ENCODE assay signal across 8 cellular contexts in the genomic region with DNA sequence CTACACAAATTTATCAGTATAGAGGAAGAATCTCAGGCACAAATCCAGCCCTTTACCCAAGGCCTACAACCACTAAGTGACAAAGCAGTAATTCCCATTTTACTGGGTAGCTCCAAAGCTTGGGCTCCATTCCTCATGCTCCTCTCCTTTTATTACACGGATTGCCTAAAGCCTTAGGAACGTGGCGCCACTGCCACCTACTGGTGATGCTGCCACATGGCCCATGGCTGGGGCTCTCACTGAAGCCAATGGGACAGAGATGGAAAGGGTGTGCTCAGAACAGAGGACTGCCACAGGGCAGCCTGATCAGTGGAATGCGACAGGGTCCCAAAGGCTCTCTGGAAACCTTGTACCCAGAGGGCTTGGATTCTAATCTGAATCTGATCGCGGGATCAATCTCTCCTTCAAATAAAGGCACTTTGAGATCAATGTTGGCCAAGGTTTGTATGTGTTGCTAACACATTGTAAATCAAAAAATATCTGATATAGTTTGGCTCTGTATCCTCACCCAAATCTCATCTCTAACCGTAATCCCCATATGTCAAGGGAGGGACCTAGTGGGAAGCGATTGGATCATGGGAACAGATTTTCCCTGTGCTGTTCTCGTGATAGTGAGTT. TPM values are rescaled to one million over a fixed set of nuclear protein-coding genes. Genes with fewer than 3 reads are reported as not detected.
A peak's percentile ranks its signal among the peaks of the same experiment; 100 is the strongest.
DNase-seq lines count a peak whose midpoint lies in the region; ATAC-seq and TF ChIP-seq lines count a peak whose summit lies in the region.

No MANE protein-coding gene starts in this region.

- peak; percentile 82 for ATAC-seq in GM18511 (IDR thresholded peaks at IDR 0.05; ENCODE audit: unreplicated experiment)
- peak; percentile 76 for ATAC-seq in HG03439 (IDR thresholded peaks at IDR 0.05; ENCODE audit: unreplicated experiment)
- ATAC-seq in lung (ENCODE audit: insufficient read depth, low FRiP score) = peak; percentile 80

- 29 to 30% methylated on average over 9 of the region's 9 CpGs for WGBS in lung, 2 donors

- peaks cover 0 to 1% of the 10 kb centered on the region in 2 donors for H3K4me1 ChIP-seq in lung (ENCODE audit: control insufficient read depth in 2 of 2, insufficient read depth in 2 of 2, low read length in 2 of 2)

- H3K36me3 ChIP-seq in lung (ENCODE audit: control insufficient read depth in 2 of 2, insufficient read depth in 2 of 2, low read length in 2 of 2) = no peaks in the 10 kb centered on the region

- TF ChIP-seq CTCF in dorsolateral prefrontal cortex (IDR thresholded peaks at IDR 0.05 in 54 of 56, conservative IDR thresholded peaks at IDR 0.05 in 2 of 56; ENCODE audit: low read depth in 1 of 56, partially characterized antibody in 56 of 56) (peak; percentile 84 to 100 (median 97)), lung (IDR thresholded peaks at IDR 0.05; ENCODE audit: control extremely low read depth, extremely low read depth) (peak; percentile 97)

- no peak overlapping the region for H3K4me3 ChIP-seq in dorsolateral prefrontal cortex
- H3K4me3 ChIP-seq in lung = no peak overlapping the region

- DNase-seq in 8988T (peak; percentile 72), NCI-H82 (lab: John Stamatoyannopoulos, UW) (peak; percentile 89), dorsolateral prefrontal cortex (peak; percentile 76 to 94 (median 88)), lung (ENCODE audit: low spot score) (peak; percentile 84)
- DNase-seq in activated CD4-positive, alpha-beta T cell treated with anti-CD3 and anti-CD28 coated beads, Interleukin-2, amount 50 U/mL, for 48 hours = peak; percentile 84 to 87
- peak; percentile 42 for DNase-seq in stimulated activated CD8-positive, alpha-beta memory T cell treated with anti-CD3 and anti-CD28 coated beads, Interleukin-12 subunit alpha, Interleukin-12 subunit beta, amount 100 ng/mL, for 24 hours (ENCODE audit: extremely low read depth)

- peak overlapping the region in 2 of 59 donors; percentile 8 to 39 for H3K27ac ChIP-seq in dorsolateral prefrontal cortex
- H3K27ac ChIP-seq in lung (ENCODE audit: low read depth in 1 of 2, low read length in 1 of 2) = no peak overlapping the region

- intact Hi-C loops in dorsolateral prefrontal cortex (cut with DNase I) = loop anchor here (2.0 to 10.0 kb wide), 6 partner anchors 101 to 549 kb away; no protein-coding TSS in a partner anchor

- H3K27me3 ChIP-seq in dorsolateral prefrontal cortex = no peaks in the 10 kb centered on the region
- H3K27me3 ChIP-seq in lung (ENCODE audit: control insufficient read depth, insufficient read depth) = peaks cover 2% of the 10 kb centered on the region

- peaks cover 0 to 3% of the 10 kb centered on the region in 2 donors for H3K9me3 ChIP-seq in lung (ENCODE audit: control insufficient read depth in 2 of 2, insufficient read depth in 1 of 2, low read length in 1 of 2)

RNA-seq across cellular contexts. Expression of gene LYZL4, which starts 33.5 kb away (rescaled TPM):
- total RNA-seq in dorsolateral prefrontal cortex = 1 to 10 TPM in 34 of 120 experiments, under 1 TPM in 42, not detected in 44; 0.56 to 2.5 (median 0.97) TPM
- not detected for total RNA-seq in lung
- polyA plus RNA-seq in lung = under 1 TPM in 1 of 2 donors, not detected in 1; 0.14 TPM

RNA-seq across cellular contexts. Expression of gene VIPR1, which starts 58.5 kb away (rescaled TPM):
- total RNA-seq in dorsolateral prefrontal cortex = 10 to 100 TPM; 15.9 to 69.4 (median 40.2) TPM
- total RNA-seq in lung = 10 to 100 TPM; 24.8 to 77.0 TPM
- polyA plus RNA-seq in lung = 10 to 100 TPM; 52.9 to 89.8 TPM
